19 cellular contexts compared by ENCODE assay signal in the genomic region with DNA sequence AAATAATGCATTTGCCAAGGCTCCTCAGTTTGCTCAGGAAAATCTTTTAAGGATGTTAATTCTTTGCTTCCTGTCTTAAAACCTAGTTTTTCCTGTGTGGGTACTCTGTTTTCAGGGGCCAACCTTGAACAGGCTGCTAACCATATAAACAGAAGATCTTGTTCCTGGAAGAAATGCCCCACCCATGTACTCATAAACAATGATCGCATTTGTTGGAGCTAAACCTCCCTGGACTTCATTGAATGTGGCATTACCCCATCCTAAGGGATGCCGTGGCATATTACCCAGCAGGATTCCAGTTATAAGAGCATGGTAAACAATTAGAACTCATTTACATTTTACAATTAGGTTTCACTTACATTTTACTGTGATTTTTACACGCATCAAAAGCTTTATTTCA.
A peak's percentile ranks its signal among the peaks of the same experiment; 100 is the strongest.
DNase-seq lines count a peak whose midpoint lies in the region; ATAC-seq and TF ChIP-seq lines count a peak whose summit lies in the region.
"Had no signal": no experiment of that assay in that cellular context is flagged by ENCODE, and none has a peak within 500 bp of the region (broad histone marks: within the 10 kb centered on the region; RNA-seq: fewer than 3 reads in every experiment).

No MANE protein-coding gene starts in this region.

- H3K4me1 ChIP-seq in GM23338 (ENCODE audit: insufficient read depth) (peaks cover 26% of the 10 kb centered on the region), mucosa of descending colon (ENCODE audit: low read depth) (peaks cover 6% of the 10 kb centered on the region)

- H3K36me3 Mint-ChIP-seq in GM23338 (ENCODE audit: low read depth) (peaks cover 23% of the 10 kb centered on the region), endothelial cell (ENCODE audit: low read depth, unreplicated experiment) (no peaks in the 10 kb centered on the region)
- H3K36me3 Mint-ChIP-seq: activated naive CD4-positive, alpha-beta T cell treated with anti-CD3 and anti-CD28 coated beads, Interleukin-2, amount 10 ng/mL, durations not matched to agents 7 days and 5 days had no signal

- H3K4me2 ChIP-seq in GM23338: peak overlapping the region; percentile 29

- no peaks in the 10 kb centered on the region for H3K79me2 ChIP-seq in GM23338 (replicated peaks; ENCODE audit: insufficient read depth)

- H3K27ac Mint-ChIP-seq in GM23338: no peak overlapping the region; the same call in none of the 2 replicates
- peak overlapping the region; percentile 70 for H3K27ac Mint-ChIP-seq in endothelial cell (ENCODE audit: unreplicated experiment)
- H3K27ac Mint-ChIP-seq: activated naive CD4-positive, alpha-beta T cell treated with anti-CD3 and anti-CD28 coated beads, Interleukin-2, amount 10 ng/mL, durations not matched to agents 7 days and 5 days had no signal

- H3K9me3 Mint-ChIP-seq in GM23338: peaks cover 7% of the 10 kb centered on the region
- H3K9me3 Mint-ChIP-seq in endothelial cell (ENCODE audit: unreplicated experiment): no peaks in the 10 kb centered on the region
- H3K9me3 Mint-ChIP-seq: activated naive CD4-positive, alpha-beta T cell treated with anti-CD3 and anti-CD28 coated beads, Interleukin-2, amount 10 ng/mL, durations not matched to agents 7 days and 5 days had no signal

- H3K27me3 ChIP-seq in GM23338 (ENCODE audit: insufficient read depth): no peaks in the 10 kb centered on the region
- H3K27me3 ChIP-seq in MG63: no peaks in the 10 kb centered on the region; the same call in 1 of the 2 replicates
- H3K27me3 ChIP-seq: heart left ventricle had no signal

- TF ChIP-seq CTCF in GM23338 (conservative IDR thresholded peaks at IDR 0.05; ENCODE audit: low read depth in 2 of 2) (no peak), endothelial cell (IDR thresholded peaks at IDR 0.05; ENCODE audit: unreplicated experiment) (no peak), mucosa of descending colon (IDR thresholded peaks at IDR 0.05) (no peak)

- H3K27ac ChIP-seq in GM23338 (ENCODE audit: low read depth): peak overlapping the region; percentile 93
- H3K27ac ChIP-seq: epithelial cell of prostate, heart left ventricle, thoracic aorta had no signal

- ATAC-seq in GM23338 (peak; percentile 21; the same call in 2 of the 3 replicates), mucosa of descending colon (peak; percentile 86)

- H3K4me3 Mint-ChIP-seq in GM23338 (no peak overlapping the region), endothelial cell (ENCODE audit: unreplicated experiment) (no peak overlapping the region)
- H3K4me3 Mint-ChIP-seq: activated naive CD4-positive, alpha-beta T cell treated with anti-CD3 and anti-CD28 coated beads, Interleukin-2, amount 10 ng/mL, durations not matched to agents 7 days and 5 days had no signal

- peaks cover 6% of the 10 kb centered on the region for H3K4me1 Mint-ChIP-seq in GM23338
- H3K4me1 Mint-ChIP-seq in endothelial cell (ENCODE audit: unreplicated experiment): peaks cover 9% of the 10 kb centered on the region
- H3K4me1 Mint-ChIP-seq: activated naive CD4-positive, alpha-beta T cell treated with anti-CD3 and anti-CD28 coated beads, Interleukin-2, amount 10 ng/mL, durations not matched to agents 7 days and 5 days had no signal

- no peak overlapping the region for H3K4me3 ChIP-seq in GM23338
- H3K4me3 ChIP-seq in MG63: no peak overlapping the region
- no peak overlapping the region for H3K4me3 ChIP-seq in mucosa of descending colon
- H3K4me3 ChIP-seq: heart left ventricle, thoracic aorta had no signal

- H3K36me3 ChIP-seq in GM23338 (ENCODE audit: insufficient read depth) (peaks cover 3% of the 10 kb centered on the region; the same call in 1 of the 2 replicates), MG63 (no peaks in the 10 kb centered on the region), mucosa of descending colon (ENCODE audit: low read depth) (no peaks in the 10 kb centered on the region)
- H3K36me3 ChIP-seq: heart left ventricle, thoracic aorta had no signal

- H4K20me1 ChIP-seq in GM23338 (replicated peaks; ENCODE audit: insufficient read depth): no peaks in the 10 kb centered on the region

- H3F3A ChIP-seq in GM23338 (replicated peaks; ENCODE audit: low read depth): no peaks in the 10 kb centered on the region

- intact Hi-C loops in mucosa of descending colon (cut with DNase I, micrococcal nuclease) (no loop called here), posterior cingulate gyrus (cut with DNase I) (no loop called here)

- no peak overlapping the region for H2AFZ ChIP-seq in GM23338

- DNase-seq in GM23338 (ENCODE audit: low spot score): no peak
- DNase-seq in MG63: peak; percentile 20
- DNase-seq in endothelial cell (ENCODE audit: low spot score): no peak
- DNase-seq in mucosa of descending colon: peak in 1 of 3 donors; percentile 18
- DNase-seq in activated T-cell treated with anti-CD3 and anti-CD28 coated beads for 4 hours: no peak
- no peak for DNase-seq in posterior cingulate gyrus
- no peak for DNase-seq in activated CD4-positive, alpha-beta T cell treated with anti-CD3 and anti-CD28 coated beads for 48 hours
- DNase-seq in GM19240 (ENCODE audit: insufficient read length, low spot score): no peak
- DNase-seq: activated CD8-positive, alpha-beta memory T cell treated with anti-CD3 and anti-CD28 coated beads, Interleukin-2, amount 50 U/mL, for 48 hours; activated naive CD4-positive, alpha-beta T cell treated with anti-CD3 and anti-CD28 coated beads, Interleukin-2, amount 10 ng/mL, durations not matched to agents 7 days and 5 days; cortex of kidney; heart left ventricle; NCI-H1105 treated with DMSO at 0.1 percent for 48 hours; NCI-H226; nucleus accumbens; SHP77 treated with DMSO at 0.1 percent for 48 hours; T-helper 9 cell had no signal

- H3K9me3 ChIP-seq in MG63 (no peaks in the 10 kb centered on the region), mucosa of descending colon (no peaks in the 10 kb centered on the region)
- H3K9me3 ChIP-seq: thoracic aorta had no signal

- H3K9me2 ChIP-seq in GM23338 (ENCODE audit: insufficient read depth): peaks cover 9% of the 10 kb centered on the region; the same call in 1 of the 2 replicates

- no peaks in the 10 kb centered on the region for H3K27me3 Mint-ChIP-seq in GM23338 (ENCODE audit: insufficient read depth, low read depth, poor library complexity)
- no peaks in the 10 kb centered on the region for H3K27me3 Mint-ChIP-seq in endothelial cell (ENCODE audit: unreplicated experiment)
- H3K27me3 Mint-ChIP-seq: activated naive CD4-positive, alpha-beta T cell treated with anti-CD3 and anti-CD28 coated beads, Interleukin-2, amount 10 ng/mL, durations not matched to agents 7 days and 5 days had no signal

TF ChIP-seq in GM23338, 12 proteins besides CTCF, POLR2A, EP300 and RAD21 (continues in another document):
- TF ChIP-seq STAT1 (IDR thresholded peaks at IDR 0.05; ENCODE audit: unreplicated experiment): no peak
- no peak for TF ChIP-seq CREB1 (CRISPR knock-in tag; IDR thresholded peaks at IDR 0.05; ENCODE audit: low read depth)
- TF ChIP-seq NANOG (IDR thresholded peaks at IDR 0.05; ENCODE audit: borderline replicate concordance): no peak
